ENCODE assay signal across 17 cellular contexts in genomic region chr20:61951695-61952533, GRCh38.
DNase-seq lines count a peak whose midpoint lies in the region; ATAC-seq and TF ChIP-seq lines count a peak whose summit lies in the region.
"Had no signal": no experiment of that assay in that cellular context is flagged by ENCODE, and none has a peak within 500 bp of the region (broad histone marks: within the 10 kb centered on the region; RNA-seq: fewer than 3 reads in every experiment).

No MANE protein-coding gene starts in this region.

- TF ChIP-seq CTCF in chondrocyte (IDR thresholded peaks at IDR 0.05), result no peak
- TF ChIP-seq CTCF in liver (IDR thresholded peaks at IDR 0.05; ENCODE audit: low read depth, low read length, missing input control), result no peak
- TF ChIP-seq CTCF in upper lobe of left lung (IDR thresholded peaks at IDR 0.05), result no peak
- no peak for TF ChIP-seq CTCF in mammary epithelial cell (conservative IDR thresholded peaks at IDR 0.05 in 1 of 2, IDR thresholded peaks at IDR 0.05 in 1 of 2; ENCODE audit: extremely low read depth in 1 of 2, insufficient read depth in 1 of 2, low read depth in 1 of 2, low read length in 2 of 2)
- TF ChIP-seq CTCF in transverse colon (IDR thresholded peaks at IDR 0.05), result no peak

- 51% methylated on average over 22 of the region's 22 CpGs for WGBS in liver
- 29 to 41% methylated on average over 4 to 15 of the region's 22 CpGs for WGBS in upper lobe of left lung, 2 donors
- WGBS in mammary epithelial cell (ENCODE audit: low coverage, missing lambda C conversion rate), result 28% methylated on average over 4 of the region's 22 CpGs
- 47% methylated on average over 21 of the region's 22 CpGs; no CpG with 5 or more reads in 1 of the 2 donors for WGBS in transverse colon (ENCODE audit: low coverage in 1 of 2), 2 donors

- H3K4me2 ChIP-seq in mammary epithelial cell (ENCODE audit: insufficient read depth, low read depth, low read length), result no peak overlapping the region

- no peak overlapping the region for H2AFZ ChIP-seq in mammary epithelial cell (ENCODE audit: low read depth, low read length)

- peak in 1 of 2 donors; percentile 56 for ATAC-seq in upper lobe of left lung (ENCODE audit: low FRiP score in 2 of 2)
- ATAC-seq: T-cell had no signal

- H3K9me3 ChIP-seq in liver (ENCODE audit: control insufficient read depth in 4 of 4, low read length in 3 of 4) (no peaks in the 10 kb centered on the region), upper lobe of left lung (no peaks in the 10 kb centered on the region), mammary epithelial cell (replicated peaks; ENCODE audit: insufficient read depth, low read length) (peaks cover 3% of the 10 kb centered on the region), transverse colon (no peaks in the 10 kb centered on the region)
- H3K9me3 ChIP-seq: tibial artery had no signal

- intact Hi-C loops in mammary epithelial cell (cut with micrococcal nuclease) (no loop called here), transverse colon (cut with DNase I; ENCODE audit: low total_unique reads) (loop anchor here (5.0 kb wide), 1 partner anchor 1135 kb away; no protein-coding TSS in a partner anchor)

- H3K4me3 ChIP-seq in liver (ENCODE audit: low read depth in 1 of 3, low read length in 3 of 3) (no peak overlapping the region), upper lobe of left lung (no peak overlapping the region), mammary epithelial cell (replicated peaks in 1 of 3; ENCODE audit: insufficient read depth in 1 of 3, low read depth in 2 of 3, low read length in 3 of 3) (no peak overlapping the region), transverse colon (no peak overlapping the region)
- H3K4me3 ChIP-seq: tibial artery had no signal

- H3K4me1 ChIP-seq in liver (ENCODE audit: control insufficient read depth in 4 of 4, insufficient read depth in 4 of 4, low read length in 3 of 4) (no peaks in the 10 kb centered on the region), upper lobe of left lung (no peaks in the 10 kb centered on the region), mammary epithelial cell (ENCODE audit: insufficient read depth, low read length) (no peaks in the 10 kb centered on the region), transverse colon (peaks cover 0 to 5% (median 0%) of the 10 kb centered on the region in 4 donors)
- H3K4me1 ChIP-seq: tibial artery had no signal

- no peak overlapping the region for H3K27ac Mint-ChIP-seq in chondrocyte (ENCODE audit: unreplicated experiment)
- H3K27ac Mint-ChIP-seq: activated naive CD8-positive, alpha-beta T cell treated with anti-CD3 and anti-CD28 coated beads, Interleukin-2, amount 10 ng/mL, durations not matched to agents 7 days and 5 days; T-cell had no signal

- peak; percentile 59 for DNase-seq in activated effector memory CD4-positive, alpha-beta T cell treated with anti-CD3 and anti-CD28 coated beads, Interleukin-2, amount 50 U/mL, for 16 hours
- no peak for DNase-seq in activated effector memory CD4-positive, alpha-beta T cell treated with Interleukin-2 at 50 U/mL for 16 hours
- DNase-seq in chondrocyte (ENCODE audit: low spot score) (peak; percentile 87), upper lobe of left lung (peak; percentile 19 to 50), activated gamma-delta T cell (lab: John Stamatoyannopoulos, UW) (no peak), mammary epithelial cell (no peak), transverse colon (no peak)
- DNase-seq: activated CD4-positive, alpha-beta T cell treated with anti-CD3 and anti-CD28 coated beads for 48 hours; activated naive CD8-positive, alpha-beta T cell treated with anti-CD3 and anti-CD28 coated beads, Interleukin-2, amount 10 ng/mL, durations not matched to agents 7 days and 5 days; DMS79; effector memory CD4-positive, alpha-beta T cell; glutamatergic neuron; midbrain; NCI-H1417 treated with DMSO at 0.1 percent for 48 hours; T-cell had no signal

- no peaks in the 10 kb centered on the region for H3K79me2 ChIP-seq in mammary epithelial cell (ENCODE audit: insufficient read depth, low read length)

- TF ChIP-seq EP300 in upper lobe of left lung (IDR thresholded peaks at IDR 0.05), result no peak
- no peak for TF ChIP-seq EP300 in transverse colon (IDR thresholded peaks at IDR 0.05; ENCODE audit: low read depth)

- H3K9ac ChIP-seq in liver (ENCODE audit: low read depth in 1 of 2, low read length in 2 of 2), result no peak overlapping the region
- no peak overlapping the region for H3K9ac ChIP-seq in mammary epithelial cell (ENCODE audit: insufficient read depth, low read length)

- in situ Hi-C loops in mammary epithelial cell (cut with MboI; ENCODE audit: low sequenced_read_pairs in 2 of 2), result no loop called here
- in situ Hi-C loops in transverse colon (cut with MboI; ENCODE audit: low pct_ligation_motif_present in 1 of 4, low pct_unique_long_range_greater_than_20kb in 1 of 4, low sequenced_read_pairs in 3 of 4), result no loop called here

- peaks cover 26% of the 10 kb centered on the region for H3K4me1 Mint-ChIP-seq in chondrocyte (ENCODE audit: low read depth)
- H3K4me1 Mint-ChIP-seq: activated naive CD8-positive, alpha-beta T cell treated with anti-CD3 and anti-CD28 coated beads, Interleukin-2, amount 10 ng/mL, durations not matched to agents 7 days and 5 days; T-cell had no signal

- TF ChIP-seq RAD21 in liver (IDR thresholded peaks at IDR 0.05), result no peak

- no TSS peak for BruUV-seq in mammary epithelial cell (replicated peaks; lab: Mats Ljungman, UMichigan)

- no peak for TF ChIP-seq POLR2A in upper lobe of left lung (IDR thresholded peaks at IDR 0.05)
- TF ChIP-seq POLR2A in transverse colon (IDR thresholded peaks at IDR 0.05), result no peak

- peaks cover 5% of the 10 kb centered on the region for H3K27me3 Mint-ChIP-seq in chondrocyte (ENCODE audit: low read depth)

- H3K36me3 ChIP-seq in liver (ENCODE audit: control insufficient read depth in 4 of 4, insufficient read depth in 3 of 4, low read depth in 1 of 4, low read length in 3 of 4) (no peaks in the 10 kb centered on the region), upper lobe of left lung (no peaks in the 10 kb centered on the region), mammary epithelial cell (ENCODE audit: insufficient read depth, low read length) (no peaks in the 10 kb centered on the region), transverse colon (no peaks in the 10 kb centered on the region)
- H3K36me3 ChIP-seq: tibial artery had no signal

- H3K9me3 Mint-ChIP-seq in chondrocyte (ENCODE audit: low read depth), result no peaks in the 10 kb centered on the region
- H3K9me3 Mint-ChIP-seq: T-cell had no signal

- H3K27me3 ChIP-seq in liver (ENCODE audit: control insufficient read depth in 4 of 4, insufficient read depth in 4 of 4, low read length in 3 of 4) (no peaks in the 10 kb centered on the region), upper lobe of left lung (peaks cover 0 to 13% (median 0%) of the 10 kb centered on the region in 4 donors), mammary epithelial cell (ENCODE audit: insufficient read depth, low read length) (no peaks in the 10 kb centered on the region), transverse colon (peaks cover 14% of the 10 kb centered on the region)

- H3K4me3 Mint-ChIP-seq in chondrocyte (ENCODE audit: unreplicated experiment), result no peak overlapping the region
- H3K4me3 Mint-ChIP-seq: activated naive CD8-positive, alpha-beta T cell treated with anti-CD3 and anti-CD28 coated beads, Interleukin-2, amount 10 ng/mL, durations not matched to agents 7 days and 5 days; T-cell had no signal

- H3K27ac ChIP-seq in liver (ENCODE audit: low read depth in 1 of 2, low read length in 2 of 2) (no peak overlapping the region), upper lobe of left lung (no peak overlapping the region), mammary epithelial cell (ENCODE audit: insufficient read depth, low read depth, low read length) (no peak overlapping the region), transverse colon (no peak overlapping the region)
- H3K27ac ChIP-seq: tibial artery had no signal

- H4K20me1 ChIP-seq in mammary epithelial cell (ENCODE audit: insufficient read depth, low read length), result no peaks in the 10 kb centered on the region

- dilution Hi-C loops in mammary epithelial cell (cut with HindIII; ENCODE audit: low sequenced_read_pairs), result loop anchor here (5.0 kb wide), 1 partner anchor 95 kb away; no protein-coding TSS in a partner anchor

- CTCF ChIA-PET in mammary epithelial cell (lab: Charles Lee; ENCODE audit: low non-redundant PET), result no interaction called here

- H3K36me3 Mint-ChIP-seq in chondrocyte (ENCODE audit: low read depth), result no peaks in the 10 kb centered on the region
- H3K36me3 Mint-ChIP-seq: activated naive CD8-positive, alpha-beta T cell treated with anti-CD3 and anti-CD28 coated beads, Interleukin-2, amount 10 ng/mL, durations not matched to agents 7 days and 5 days; T-cell had no signal

TF ChIP-seq in liver, 16 proteins besides CTCF, POLR2A, EP300 and RAD21:
- no peak for TF ChIP-seq EGR1 (IDR thresholded peaks at IDR 0.05; ENCODE audit: low read depth in 2 of 2)
- no peak for TF ChIP-seq NR2F2 (IDR thresholded peaks at IDR 0.05)
- TF ChIP-seq REST (IDR thresholded peaks at IDR 0.05), result peak; percentile 96

Comparison
In these comparisons a context has a peak if more than half of its experiments do, and no peak if none do; other contexts are left out.
1. DNase-seq: peak in activated effector memory CD4-positive, alpha-beta T cell treated with anti-CD3 and anti-CD28 coated beads, Interleukin-2, amount 50 U/mL, for 16 hours (single experiment), chondrocyte (single experiment) and upper lobe of left lung (2 of 2); none in activated effector memory CD4-positive, alpha-beta T cell treated with Interleukin-2 at 50 U/mL for 16 hours (single experiment), activated gamma-delta T cell (single experiment), mammary epithelial cell (single experiment) and transverse colon (single experiment).